30 cellular contexts compared by ENCODE assay signal in genomic region chr10:7544203-7544602, GRCh38.
A peak's percentile ranks its signal among the peaks of the same experiment; 100 is the strongest.
DNase-seq lines count a peak whose midpoint lies in the region; ATAC-seq, FAIRE-seq and TF ChIP-seq lines count a peak whose summit lies in the region.
"Had no signal": no experiment of that assay in that cellular context is flagged by ENCODE, and none has a peak within 500 bp of the region (broad histone marks: within the 10 kb centered on the region; RNA-seq: fewer than 3 reads in every experiment).

No MANE protein-coding gene starts in this region.

- CTCF ChIA-PET in H1 (lab: Charles Lee; ENCODE audit: partially characterized antibody): interaction anchor here (1.2 to 1.7 kb wide), 3 partner anchors 9 to 143 kb away, joined by 4 to 5 read pairs (median 4); no protein-coding TSS in a partner anchor
- CTCF ChIA-PET in activated CD8-positive, alpha-beta T cell treated with anti-CD3 and anti-CD28 coated beads, Interleukin-2, amount 10 ng/mL, durations not matched to agents 7 days and 5 days (lab: Charles Lee): no interaction called here

- DNase-seq in NCI-H526 (lab: John Stamatoyannopoulos, UW) (peak; percentile 44 to 56), H1 (ENCODE audit: low read depth in 1 of 2, low spot score in 2 of 2) (no peak), hippocampal formation (lab: John Stamatoyannopoulos, UW) (peak; percentile 8 to 63), GM20000 (ENCODE audit: low spot score) (no peak), neuronal stem cell (ENCODE audit: low spot score) (no peak)
- no peak for DNase-seq in activated CD8-positive, alpha-beta T cell treated with anti-CD3 and anti-CD28 coated beads, Interleukin-2, amount 10 ng/mL, durations not matched to agents 7 days and 5 days
- DNase-seq: activated B cell treated with CpG ODN at 0.5 μM for 24 hours; activated CD4-positive, alpha-beta T cell treated with anti-CD3 and anti-CD28 coated beads, Interleukin-2, amount 50 U/mL, for 4 hours; activated T-cell treated with anti-CD3 and anti-CD28 coated beads, Interleukin-2, amount 50 U/mL, for 48 hours; central memory CD4-positive, alpha-beta T cell; COR-L47; cortex of kidney; endodermal cell; gastrocnemius medialis; GM23248; HFFc6; immature natural killer cell; mesendoderm; NCI-H146; NCI-H82; RPMI8226; upper lobe of right lung had no signal

- no peaks in the 10 kb centered on the region for H3K79me2 ChIP-seq in H1 (ENCODE audit: control insufficient read depth in 1 of 2, insufficient read depth in 2 of 2, low read length in 2 of 2)

- peaks cover 4% of the 10 kb centered on the region for H3K4me1 Mint-ChIP-seq in activated CD8-positive, alpha-beta T cell treated with anti-CD3 and anti-CD28 coated beads, Interleukin-2, amount 10 ng/mL, durations not matched to agents 7 days and 5 days (ENCODE audit: low read depth)
- H3K4me1 Mint-ChIP-seq: activated B cell treated with CpG ODN at 0.5 μM for 24 hours, IgD-negative memory B cell, immature natural killer cell had no signal

- H3K36me3 ChIP-seq in H1 (ENCODE audit: control insufficient read depth in 2 of 4, insufficient read depth in 4 of 4, low read length in 3 of 4) (no peaks in the 10 kb centered on the region), rectal smooth muscle tissue (ENCODE audit: control insufficient read depth, insufficient read depth, low read length) (no peaks in the 10 kb centered on the region), neuronal stem cell (replicated peaks in 1 of 2; ENCODE audit: control insufficient read depth in 2 of 2, insufficient read depth in 2 of 2, low read length in 2 of 2) (no peaks in the 10 kb centered on the region)
- H3K36me3 ChIP-seq: gastrocnemius medialis, prostate gland, suprapubic skin, upper lobe of right lung had no signal

- H3K27ac ChIP-seq in H1 (ENCODE audit: low read depth, low read length) (no peak overlapping the region), rectal smooth muscle tissue (ENCODE audit: low read depth, low read length) (peak overlapping the region; percentile 96), neuronal stem cell (replicated peaks; ENCODE audit: low read length) (no peak overlapping the region)
- H3K27ac ChIP-seq: gastrocnemius medialis, GM23248, prostate gland, suprapubic skin, upper lobe of right lung had no signal

- H3K9me3 ChIP-seq in H1 (ENCODE audit: insufficient read depth in 2 of 2, low read depth in 1 of 2, low read length in 1 of 2) (no peaks in the 10 kb centered on the region), neuronal stem cell (replicated peaks in 1 of 2; ENCODE audit: control insufficient read depth in 2 of 2, insufficient read depth in 1 of 2, low read depth in 1 of 2, low read length in 2 of 2) (no peaks in the 10 kb centered on the region)
- H3K9me3 ChIP-seq: gastrocnemius medialis, prostate gland, suprapubic skin, upper lobe of right lung had no signal

- H3K4me2 ChIP-seq in H1 (ENCODE audit: insufficient read depth in 1 of 2, low read depth in 2 of 2, low read length in 2 of 2) (no peak overlapping the region), neuronal stem cell (ENCODE audit: insufficient read depth, low read length, poor library complexity, severe bottlenecking) (no peak overlapping the region)

- H2BK120ac ChIP-seq in H1 (replicated peaks; ENCODE audit: low read depth, low read length) (no peak overlapping the region), neuronal stem cell (ENCODE audit: low read depth, low read length) (no peak overlapping the region)

- no peak overlapping the region for H2BK20ac ChIP-seq in H1 (ENCODE audit: low read length)

- no peak for ATAC-seq in activated CD8-positive, alpha-beta T cell treated with anti-CD3 and anti-CD28 coated beads, Interleukin-2, amount 10 ng/mL, durations not matched to agents 7 days and 5 days
- no peak for ATAC-seq in HG02840 (IDR thresholded peaks at IDR 0.05; ENCODE audit: low FRiP score, unreplicated experiment)
- ATAC-seq: gastrocnemius medialis; stimulated activated effector memory CD8-positive, alpha-beta T cell treated with anti-CD3 and anti-CD28 coated beads, Interleukin-12 subunit alpha, Interleukin-12 subunit beta, amount 100 ng/mL, for 72 hours; upper lobe of right lung had no signal

- H3K18ac ChIP-seq in H1 (ENCODE audit: extremely low read depth, low read length) (no peak overlapping the region), neuronal stem cell (ENCODE audit: low read length) (no peak overlapping the region)

- H3K79me1 ChIP-seq in H1 (ENCODE audit: low read depth, low read length): no peaks in the 10 kb centered on the region
- H3K79me1 ChIP-seq in neuronal stem cell (ENCODE audit: low read depth, low read length): no peaks in the 10 kb centered on the region

- H3K23ac ChIP-seq in H1 (ENCODE audit: insufficient read length): no peak overlapping the region
- H3K23ac ChIP-seq in neuronal stem cell (ENCODE audit: low read depth, low read length, poor library complexity): no peak overlapping the region

- no peak overlapping the region for H3K27ac Mint-ChIP-seq in activated CD8-positive, alpha-beta T cell treated with anti-CD3 and anti-CD28 coated beads, Interleukin-2, amount 10 ng/mL, durations not matched to agents 7 days and 5 days
- H3K27ac Mint-ChIP-seq: activated B cell treated with CpG ODN at 0.5 μM for 24 hours; endodermal cell; HFFc6; IgD-negative memory B cell; immature natural killer cell; stimulated activated effector memory CD8-positive, alpha-beta T cell treated with anti-CD3 and anti-CD28 coated beads, Interleukin-12 subunit alpha, Interleukin-12 subunit beta, amount 100 ng/mL, for 72 hours had no signal

- TF ChIP-seq RAD21 in H1 (IDR thresholded peaks at IDR 0.05 in 1 of 2, conservative IDR thresholded peaks at IDR 0.05 in 1 of 2; ENCODE audit: low read depth in 2 of 2, low read length in 2 of 2): no peak

- H3K56ac ChIP-seq in H1 (replicated peaks; ENCODE audit: insufficient read length, low read depth, low read length): no peak overlapping the region

- no peaks in the 10 kb centered on the region for H3K9me3 Mint-ChIP-seq in activated CD8-positive, alpha-beta T cell treated with anti-CD3 and anti-CD28 coated beads, Interleukin-2, amount 10 ng/mL, durations not matched to agents 7 days and 5 days (ENCODE audit: insufficient read depth)
- H3K9me3 Mint-ChIP-seq: activated B cell treated with CpG ODN at 0.5 μM for 24 hours; endodermal cell; IgD-negative memory B cell; stimulated activated effector memory CD8-positive, alpha-beta T cell treated with anti-CD3 and anti-CD28 coated beads, Interleukin-12 subunit alpha, Interleukin-12 subunit beta, amount 100 ng/mL, for 72 hours had no signal

- H2AK5ac ChIP-seq in H1 (ENCODE audit: low read depth, low read length) (no peak overlapping the region), neuronal stem cell (ENCODE audit: low read depth, low read length) (no peak overlapping the region)

- peaks cover 2 to 21% (median 9%) of the 10 kb centered on the region in 4 experiments for H3K4me1 ChIP-seq in H1 (replicated peaks in 1 of 4; ENCODE audit: control insufficient read depth in 3 of 4, insufficient read depth in 4 of 4, low read length in 3 of 4)
- peaks cover 53% of the 10 kb centered on the region for H3K4me1 ChIP-seq in rectal smooth muscle tissue (ENCODE audit: control insufficient read depth, insufficient read depth, low read length)
- H3K4me1 ChIP-seq in neuronal stem cell (ENCODE audit: control insufficient read depth in 2 of 2, insufficient read depth in 1 of 2, low read depth in 1 of 2, low read length in 2 of 2): peaks cover 3 to 10% of the 10 kb centered on the region in 2 donors
- H3K4me1 ChIP-seq: prostate gland had no signal

- no peak for TF ChIP-seq POLR2A in H1 (IDR thresholded peaks at IDR 0.05; ENCODE audit: control extremely low read depth in 1 of 2, low read depth in 2 of 2, low read length in 2 of 2)

- no peak overlapping the region for H3K4me3 ChIP-seq in H1 (ENCODE audit: extremely low read depth in 1 of 4, insufficient read depth in 2 of 4, low read depth in 3 of 4, low read length in 4 of 4)
- no peak overlapping the region for H3K4me3 ChIP-seq in rectal smooth muscle tissue (ENCODE audit: low read length)
- H3K4me3 ChIP-seq in neuronal stem cell (ENCODE audit: low read length in 2 of 2): no peak overlapping the region
- H3K4me3 ChIP-seq: gastrocnemius medialis, GM23248, prostate gland, suprapubic skin, upper lobe of right lung had no signal

- H3K14ac ChIP-seq in H1 (ENCODE audit: insufficient read length): no peak overlapping the region
- H3K14ac ChIP-seq in neuronal stem cell (ENCODE audit: low read length): no peak overlapping the region

- H3K27me3 ChIP-seq in H1 (replicated peaks in 1 of 4; ENCODE audit: control insufficient read depth in 3 of 4, extremely low read depth in 1 of 4, insufficient read depth in 3 of 4, low read length in 3 of 4): no peaks in the 10 kb centered on the region
- no peaks in the 10 kb centered on the region for H3K27me3 ChIP-seq in rectal smooth muscle tissue (ENCODE audit: control insufficient read depth, insufficient read depth, low read length)
- H3K27me3 ChIP-seq in neuronal stem cell (ENCODE audit: control insufficient read depth in 3 of 3, insufficient read depth in 3 of 3, low read depth in 1 of 3, low read length in 3 of 3): no peaks in the 10 kb centered on the region
- H3K27me3 ChIP-seq: suprapubic skin, upper lobe of right lung had no signal

- H2BK5ac ChIP-seq in H1 (ENCODE audit: low read depth, low read length): no peak overlapping the region
- no peak overlapping the region for H2BK5ac ChIP-seq in neuronal stem cell (ENCODE audit: low read length)

- no peaks in the 10 kb centered on the region for H3K27me3 Mint-ChIP-seq in activated CD8-positive, alpha-beta T cell treated with anti-CD3 and anti-CD28 coated beads, Interleukin-2, amount 10 ng/mL, durations not matched to agents 7 days and 5 days (ENCODE audit: low read depth)

- no peak overlapping the region for H4K91ac ChIP-seq in H1 (replicated peaks; ENCODE audit: insufficient read length, low read length)
- H4K91ac ChIP-seq in neuronal stem cell (ENCODE audit: low read depth, low read length, poor library complexity): no peak overlapping the region

- H4K5ac ChIP-seq in H1 (ENCODE audit: insufficient read length, low read depth, low read length): no peak overlapping the region

- H3K23me2 ChIP-seq in H1 (ENCODE audit: low read depth, low read length): no peaks in the 10 kb centered on the region

- H4K20me1 ChIP-seq in H1 (replicated peaks in 1 of 2; ENCODE audit: control insufficient read depth in 1 of 2, insufficient read depth in 2 of 2, low read length in 2 of 2): no peaks in the 10 kb centered on the region

- 87% methylated on average over 6 of the region's 6 CpGs; no CpG with 5 or more reads in 1 of the 2 experiments for WGBS in H1 (ENCODE audit: extremely low coverage in 1 of 2, insufficient coverage in 1 of 2, insufficient read length in 1 of 2, insufficient replicate concordance in 2 of 2, low coverage in 1 of 2, low lambda C conversion rate in 2 of 2, missing lambda C conversion rate in 1 of 2), 2 experiments
- WGBS in neuronal stem cell (ENCODE audit: extremely low coverage in 2 of 2, insufficient read length in 2 of 2, insufficient replicate concordance in 1 of 2), 2 donors: no CpG with 5 or more reads among the region's 6 CpGs

- POLR2A ChIA-PET in H1 (lab: Charles Lee; ENCODE audit: partially characterized antibody): no interaction called here
- POLR2A ChIA-PET in activated CD8-positive, alpha-beta T cell treated with anti-CD3 and anti-CD28 coated beads, Interleukin-2, amount 10 ng/mL, durations not matched to agents 7 days and 5 days (lab: Charles Lee): interaction anchor here (0.6 kb wide), 1 partner anchor 512 kb away, joined by 3 read pairs; no protein-coding TSS in a partner anchor

- peaks cover 3% of the 10 kb centered on the region for H3K36me3 Mint-ChIP-seq in activated CD8-positive, alpha-beta T cell treated with anti-CD3 and anti-CD28 coated beads, Interleukin-2, amount 10 ng/mL, durations not matched to agents 7 days and 5 days (ENCODE audit: low read depth)
- H3K36me3 Mint-ChIP-seq: immature natural killer cell; stimulated activated effector memory CD8-positive, alpha-beta T cell treated with anti-CD3 and anti-CD28 coated beads, Interleukin-12 subunit alpha, Interleukin-12 subunit beta, amount 100 ng/mL, for 72 hours had no signal

- TF ChIP-seq CTCF in H1 (IDR thresholded peaks at IDR 0.05; ENCODE audit: control extremely low read depth in 1 of 3, insufficient read depth in 1 of 3, low read depth in 1 of 3, low read length in 3 of 3): no peak
- no peak for TF ChIP-seq CTCF in GM20000 (IDR thresholded peaks at IDR 0.05; ENCODE audit: extremely low read depth, missing control alignments)

- H2BK12ac ChIP-seq in H1 (ENCODE audit: low read depth, low read length) (no peak overlapping the region), neuronal stem cell (ENCODE audit: low read length) (no peak overlapping the region)

- no peak overlapping the region for H3K4me3 Mint-ChIP-seq in activated CD8-positive, alpha-beta T cell treated with anti-CD3 and anti-CD28 coated beads, Interleukin-2, amount 10 ng/mL, durations not matched to agents 7 days and 5 days
- H3K4me3 Mint-ChIP-seq: activated B cell treated with CpG ODN at 0.5 μM for 24 hours; endodermal cell; HFFc6; IgD-negative memory B cell; immature natural killer cell; stimulated activated effector memory CD8-positive, alpha-beta T cell treated with anti-CD3 and anti-CD28 coated beads, Interleukin-12 subunit alpha, Interleukin-12 subunit beta, amount 100 ng/mL, for 72 hours had no signal

- no peak overlapping the region for H3K9ac ChIP-seq in H1 (replicated peaks in 1 of 4; ENCODE audit: extremely low read depth in 1 of 4, low read depth in 3 of 4, low read length in 3 of 4)
- no peak overlapping the region for H3K9ac ChIP-seq in rectal smooth muscle tissue (ENCODE audit: low read length)
- no peak overlapping the region for H3K9ac ChIP-seq in neuronal stem cell (ENCODE audit: low read depth, low read length, poor library complexity)
- H3K9ac ChIP-seq: GM23248 had no signal

- H2AFZ ChIP-seq in H1 (ENCODE audit: low read length): no peak overlapping the region
- no peak overlapping the region for H2AFZ ChIP-seq in neuronal stem cell (ENCODE audit: low read length)
- H2AFZ ChIP-seq: GM23248 had no signal

- H3K4ac ChIP-seq in H1 (replicated peaks; ENCODE audit: insufficient read length, low read depth, low read length) (no peak overlapping the region), neuronal stem cell (ENCODE audit: low read length) (no peak overlapping the region)

- H2BK15ac ChIP-seq in H1 (ENCODE audit: low read length): peak overlapping the region; percentile 75; the same call in 1 of the 2 replicates
- H2BK15ac ChIP-seq in neuronal stem cell (ENCODE audit: low read length): no peak overlapping the region

- TF ChIP-seq EP300 in H1 (IDR thresholded peaks at IDR 0.05; ENCODE audit: borderline replicate concordance in 1 of 2, low read depth in 2 of 2, low read length in 2 of 2): no peak

- no peak for FAIRE-seq in H1 (lab: Jason Lieb, UNC)
- FAIRE-seq: astrocyte, G401.6 had no signal

- H4K8ac ChIP-seq in H1 (ENCODE audit: extremely low read depth, insufficient read depth, low read length) (no peak overlapping the region), neuronal stem cell (ENCODE audit: low read depth, low read length) (no peak overlapping the region)

Comparison
In these comparisons a context has a peak if more than half of its experiments do, and no peak if none do; other contexts are left out.
1. DNase-seq: peak in NCI-H526 (2 of 2) and hippocampal formation (2 of 2); none in H1 (0 of 2), GM20000 (single experiment), activated CD8-positive, alpha-beta T cell treated with anti-CD3 and anti-CD28 coated beads, Interleukin-2, amount 10 ng/mL, durations not matched to agents 7 days and 5 days (single experiment) and neuronal stem cell (single experiment).